Comparison of ENCODE assay signal across 10 cellular contexts in genomic region chr2:161245237-161245505, GRCh38.
DNase-seq lines count a peak whose midpoint lies in the region; ATAC-seq, FAIRE-seq and TF ChIP-seq lines count a peak whose summit lies in the region.
"Had no signal": no experiment of that assay in that cellular context is flagged by ENCODE, and none has a peak within 500 bp of the region (broad histone marks: within the 10 kb centered on the region; RNA-seq: fewer than 3 reads in every experiment).

No MANE protein-coding gene starts in this region.

- H3K9me3 ChIP-seq in HepG2 (ENCODE audit: low read length) (no peaks in the 10 kb centered on the region), transverse colon (no peaks in the 10 kb centered on the region), prostate gland (no peaks in the 10 kb centered on the region)

- H3K4me1 ChIP-seq in HepG2 (ENCODE audit: insufficient read depth, low read length) (peaks cover 10% of the 10 kb centered on the region), transverse colon (no peaks in the 10 kb centered on the region), prostate gland (replicated peaks) (no peaks in the 10 kb centered on the region)

- no peak overlapping the region for H2AFZ ChIP-seq in HepG2 (ENCODE audit: low read length)

- no peak for FAIRE-seq in HepG2 (lab: Jason Lieb, UNC)
- FAIRE-seq: HTR-8/SVneo had no signal

- H3K36me3 Mint-ChIP-seq in activated naive CD4-positive, alpha-beta T cell treated with anti-CD3 and anti-CD28 coated beads for 36 hours (ENCODE audit: low read depth), result no peaks in the 10 kb centered on the region
- peaks cover 5% of the 10 kb centered on the region for H3K36me3 Mint-ChIP-seq in activated naive CD8-positive, alpha-beta T cell

- ATAC-seq in HepG2, result no peak
- ATAC-seq in HG03108 (IDR thresholded peaks at IDR 0.05; ENCODE audit: unreplicated experiment), result no peak
- ATAC-seq in GM18861 (IDR thresholded peaks at IDR 0.05; ENCODE audit: unreplicated experiment), result no peak

- no peaks in the 10 kb centered on the region for H3K36me3 ChIP-seq in HepG2 (replicated peaks in 1 of 2; ENCODE audit: control insufficient read depth in 1 of 2, insufficient read depth in 2 of 2, low read length in 2 of 2)
- no peaks in the 10 kb centered on the region for H3K36me3 ChIP-seq in transverse colon
- no peaks in the 10 kb centered on the region for H3K36me3 ChIP-seq in prostate gland

- no TSS peak for BruUV-seq in HepG2 (replicated peaks; lab: Mats Ljungman, UMichigan)

- H3K27ac ChIP-seq in HepG2 (ENCODE audit: extremely low read length, insufficient read depth, low read length) (no peak overlapping the region), transverse colon (peak overlapping the region; percentile 51 to 80 (median 74)), prostate gland (no peak overlapping the region)

- H3K4me3 Mint-ChIP-seq in activated naive CD4-positive, alpha-beta T cell treated with anti-CD3 and anti-CD28 coated beads for 36 hours, result peak overlapping the region; percentile 83
- H3K4me3 Mint-ChIP-seq in activated naive CD8-positive, alpha-beta T cell, result peak overlapping the region; percentile 93

- peak overlapping the region; percentile 90 for H3K4me2 ChIP-seq in HepG2 (ENCODE audit: low read depth, low read length)

- TF ChIP-seq CTCF in HepG2 (CRISPR knock-in tag; IDR thresholded peaks at IDR 0.05), result no peak
- TF ChIP-seq CTCF in transverse colon (IDR thresholded peaks at IDR 0.05), result no peak
- TF ChIP-seq CTCF in prostate gland (IDR thresholded peaks at IDR 0.05), result no peak

- no peaks in the 10 kb centered on the region for H3K79me2 ChIP-seq in HepG2 (ENCODE audit: insufficient read depth, low read length)

- 19% methylated on average over 5 of the region's 5 CpGs for WGBS in HepG2 (ENCODE audit: low lambda C conversion rate)
- 31 to 64% methylated on average over 5 of the region's 5 CpGs for WGBS in transverse colon (ENCODE audit: low coverage in 1 of 2), 2 donors
- WGBS in prostate gland, result 52% methylated on average over 5 of the region's 5 CpGs

- TF ChIP-seq EP300 in HepG2 (IDR thresholded peaks at IDR 0.05; ENCODE audit: low read depth in 2 of 2, low read length in 2 of 2) (no peak), HepG2 (CRISPR knock-in tag; IDR thresholded peaks at IDR 0.05; ENCODE audit: borderline replicate concordance) (no peak), transverse colon (IDR thresholded peaks at IDR 0.05; ENCODE audit: low read depth) (no peak)

- no peaks in the 10 kb centered on the region for H4K20me1 ChIP-seq in HepG2 (ENCODE audit: insufficient read depth, low read length)

- H3K27me3 ChIP-seq in HepG2 (ENCODE audit: control insufficient read depth in 1 of 2, insufficient read depth in 2 of 2, low read length in 2 of 2), result peaks cover 1 to 27% of the 10 kb centered on the region in 2 experiments; a peak in 4 of 5 replicates
- peaks cover 17% of the 10 kb centered on the region for H3K27me3 ChIP-seq in transverse colon
- no peaks in the 10 kb centered on the region for H3K27me3 ChIP-seq in prostate gland (replicated peaks; ENCODE audit: insufficient read depth)

- CTCF ChIA-PET in activated naive CD4-positive, alpha-beta T cell treated with anti-CD3 and anti-CD28 coated beads for 36 hours (lab: Charles Lee), result interaction anchor here (0.7 kb wide), 1 partner anchor 21 kb away, joined by 6 read pairs; no protein-coding TSS in a partner anchor
- CTCF ChIA-PET in HepG2 (lab: Yijun Ruan, JAX; ENCODE audit: low intra/inter-chr PET ratio, low total read pairs), result no interaction called here

- no peaks in the 10 kb centered on the region for H3K9me3 Mint-ChIP-seq in activated naive CD4-positive, alpha-beta T cell treated with anti-CD3 and anti-CD28 coated beads for 36 hours
- H3K9me3 Mint-ChIP-seq in activated naive CD8-positive, alpha-beta T cell (ENCODE audit: low read depth), result no peaks in the 10 kb centered on the region

- POLR2A ChIA-PET in HepG2 (lab: Yijun Ruan, JAX), result no interaction called here

- H3K27ac Mint-ChIP-seq in activated naive CD4-positive, alpha-beta T cell treated with anti-CD3 and anti-CD28 coated beads for 36 hours, result peak overlapping the region; percentile 85
- H3K27ac Mint-ChIP-seq in activated naive CD8-positive, alpha-beta T cell, result peak overlapping the region; percentile 94

- H3K27me3 Mint-ChIP-seq in activated naive CD4-positive, alpha-beta T cell treated with anti-CD3 and anti-CD28 coated beads for 36 hours (ENCODE audit: low read depth), result no peaks in the 10 kb centered on the region
- no peaks in the 10 kb centered on the region for H3K27me3 Mint-ChIP-seq in activated naive CD8-positive, alpha-beta T cell

- TF ChIP-seq RAD21 in HepG2 (CRISPR knock-in tag; IDR thresholded peaks at IDR 0.05), result no peak

- DNase-seq in activated naive CD4-positive, alpha-beta T cell treated with anti-CD3 and anti-CD28 coated beads for 36 hours, result no peak
- no peak for DNase-seq in activated naive CD4-positive, alpha-beta T cell treated with Interleukin-2 at 50 U/mL for 16 hours
- DNase-seq in HepG2 (ENCODE audit: low spot score) (no peak), transverse colon (no peak), prostate gland (ENCODE audit: low spot score) (no peak)
- DNase-seq: NCI-H69 had no signal

- in situ Hi-C loops in HepG2 (cut with HindIII; ENCODE audit: extremely low pct_ligation_motif_present, low pct_unique_long_range_greater_than_20kb), result no loop called here
- in situ Hi-C loops in transverse colon (cut with MboI; ENCODE audit: low pct_ligation_motif_present in 1 of 4, low pct_unique_long_range_greater_than_20kb in 1 of 4, low sequenced_read_pairs in 3 of 4), result no loop called here

- no peak for TF ChIP-seq POLR2A in HepG2 (IDR thresholded peaks at IDR 0.05; ENCODE audit: insufficient read depth in 1 of 2, low read depth in 2 of 2, low read length in 2 of 2)
- no peak for TF ChIP-seq POLR2A in transverse colon (IDR thresholded peaks at IDR 0.05)
- TF ChIP-seq POLR2A in prostate gland (IDR thresholded peaks at IDR 0.05), result no peak

- peak overlapping the region; percentile 59 to 72 (median 66); a peak in 5 of 6 replicates for H3K4me3 ChIP-seq in HepG2 (replicated peaks in 1 of 3; ENCODE audit: insufficient read depth in 1 of 3, low read depth in 2 of 3, low read length in 3 of 3)
- peak overlapping the region in 3 of 4 donors; percentile 45 to 58 (median 53) for H3K4me3 ChIP-seq in transverse colon
- H3K4me3 ChIP-seq in prostate gland, result peak overlapping the region in 1 of 2 donors; percentile 12

- H3K9ac ChIP-seq in HepG2 (ENCODE audit: insufficient read depth, low read depth, low read length), result peak overlapping the region; percentile 63; the same call in 1 of the 2 replicates

- H3K4me1 Mint-ChIP-seq in activated naive CD4-positive, alpha-beta T cell treated with anti-CD3 and anti-CD28 coated beads for 36 hours (ENCODE audit: low read depth), result peaks cover 47% of the 10 kb centered on the region
- peaks cover 49% of the 10 kb centered on the region for H3K4me1 Mint-ChIP-seq in activated naive CD8-positive, alpha-beta T cell (ENCODE audit: low read depth)

- intact Hi-C loops in activated naive CD4-positive, alpha-beta T cell treated with anti-CD3 and anti-CD28 coated beads for 36 hours (cut with micrococcal nuclease), result loop anchor here (10.0 kb wide), 1 partner anchor 760 kb away; no protein-coding TSS in a partner anchor
- intact Hi-C loops in HepG2 (cut with micrococcal nuclease; ENCODE audit: unreplicated experiment) (loop anchor here (10.0 kb wide), 1 partner anchor 310 kb away; no protein-coding TSS in a partner anchor), transverse colon (cut with DNase I; ENCODE audit: low total_unique reads) (no loop called here), prostate gland (cut with DNase I) (no loop called here)

Comparison
In these comparisons a context has a peak if more than half of its experiments do, and no peak if none do; other contexts are left out.
1. H3K27ac ChIP-seq: peak in transverse colon (4 of 4); none in HepG2 (single experiment) and prostate gland (0 of 2).
2. intact Hi-C loops: an anchor here in activated naive CD4-positive, alpha-beta T cell treated with anti-CD3 and anti-CD28 coated beads for 36 hours (10.0 kb wide) and HepG2 (10.0 kb wide); none called in transverse colon and prostate gland.